1 cellular context compared by ENCODE assay signal in the genomic region with DNA sequence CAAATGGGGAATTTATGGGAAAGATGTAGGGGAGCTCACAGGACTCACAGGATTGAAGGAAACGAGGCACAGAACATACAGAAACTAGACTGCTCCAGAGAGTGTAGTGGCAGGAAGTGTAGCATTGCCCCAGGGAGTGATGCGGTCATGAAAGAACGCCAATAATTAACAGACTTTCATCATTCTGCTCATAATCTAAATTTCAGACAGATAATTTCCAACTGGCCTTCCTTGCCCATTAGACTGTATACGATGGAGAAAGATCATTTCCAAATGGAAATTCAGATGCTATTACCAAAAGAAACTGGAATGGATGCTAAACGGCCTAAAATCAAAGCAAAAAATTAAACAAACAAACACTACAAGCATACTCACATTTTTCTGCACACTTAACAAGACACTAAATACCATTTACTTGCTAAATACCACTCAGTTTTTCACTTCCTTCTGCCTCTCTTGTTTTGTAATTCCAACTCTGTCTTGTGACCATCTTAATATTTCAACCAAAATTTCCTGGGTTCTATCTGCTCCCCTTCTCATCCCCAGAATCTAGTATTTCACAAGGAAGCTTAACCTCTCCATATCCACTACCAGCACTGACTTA.
TF ChIP-seq lines count a peak whose summit lies in the region.

No MANE protein-coding gene starts in this region.

TF ChIP-seq in GM23338, 12 proteins besides CTCF, POLR2A, EP300 and RAD21 (continued from another document):
- TF ChIP-seq, protein P1, sequence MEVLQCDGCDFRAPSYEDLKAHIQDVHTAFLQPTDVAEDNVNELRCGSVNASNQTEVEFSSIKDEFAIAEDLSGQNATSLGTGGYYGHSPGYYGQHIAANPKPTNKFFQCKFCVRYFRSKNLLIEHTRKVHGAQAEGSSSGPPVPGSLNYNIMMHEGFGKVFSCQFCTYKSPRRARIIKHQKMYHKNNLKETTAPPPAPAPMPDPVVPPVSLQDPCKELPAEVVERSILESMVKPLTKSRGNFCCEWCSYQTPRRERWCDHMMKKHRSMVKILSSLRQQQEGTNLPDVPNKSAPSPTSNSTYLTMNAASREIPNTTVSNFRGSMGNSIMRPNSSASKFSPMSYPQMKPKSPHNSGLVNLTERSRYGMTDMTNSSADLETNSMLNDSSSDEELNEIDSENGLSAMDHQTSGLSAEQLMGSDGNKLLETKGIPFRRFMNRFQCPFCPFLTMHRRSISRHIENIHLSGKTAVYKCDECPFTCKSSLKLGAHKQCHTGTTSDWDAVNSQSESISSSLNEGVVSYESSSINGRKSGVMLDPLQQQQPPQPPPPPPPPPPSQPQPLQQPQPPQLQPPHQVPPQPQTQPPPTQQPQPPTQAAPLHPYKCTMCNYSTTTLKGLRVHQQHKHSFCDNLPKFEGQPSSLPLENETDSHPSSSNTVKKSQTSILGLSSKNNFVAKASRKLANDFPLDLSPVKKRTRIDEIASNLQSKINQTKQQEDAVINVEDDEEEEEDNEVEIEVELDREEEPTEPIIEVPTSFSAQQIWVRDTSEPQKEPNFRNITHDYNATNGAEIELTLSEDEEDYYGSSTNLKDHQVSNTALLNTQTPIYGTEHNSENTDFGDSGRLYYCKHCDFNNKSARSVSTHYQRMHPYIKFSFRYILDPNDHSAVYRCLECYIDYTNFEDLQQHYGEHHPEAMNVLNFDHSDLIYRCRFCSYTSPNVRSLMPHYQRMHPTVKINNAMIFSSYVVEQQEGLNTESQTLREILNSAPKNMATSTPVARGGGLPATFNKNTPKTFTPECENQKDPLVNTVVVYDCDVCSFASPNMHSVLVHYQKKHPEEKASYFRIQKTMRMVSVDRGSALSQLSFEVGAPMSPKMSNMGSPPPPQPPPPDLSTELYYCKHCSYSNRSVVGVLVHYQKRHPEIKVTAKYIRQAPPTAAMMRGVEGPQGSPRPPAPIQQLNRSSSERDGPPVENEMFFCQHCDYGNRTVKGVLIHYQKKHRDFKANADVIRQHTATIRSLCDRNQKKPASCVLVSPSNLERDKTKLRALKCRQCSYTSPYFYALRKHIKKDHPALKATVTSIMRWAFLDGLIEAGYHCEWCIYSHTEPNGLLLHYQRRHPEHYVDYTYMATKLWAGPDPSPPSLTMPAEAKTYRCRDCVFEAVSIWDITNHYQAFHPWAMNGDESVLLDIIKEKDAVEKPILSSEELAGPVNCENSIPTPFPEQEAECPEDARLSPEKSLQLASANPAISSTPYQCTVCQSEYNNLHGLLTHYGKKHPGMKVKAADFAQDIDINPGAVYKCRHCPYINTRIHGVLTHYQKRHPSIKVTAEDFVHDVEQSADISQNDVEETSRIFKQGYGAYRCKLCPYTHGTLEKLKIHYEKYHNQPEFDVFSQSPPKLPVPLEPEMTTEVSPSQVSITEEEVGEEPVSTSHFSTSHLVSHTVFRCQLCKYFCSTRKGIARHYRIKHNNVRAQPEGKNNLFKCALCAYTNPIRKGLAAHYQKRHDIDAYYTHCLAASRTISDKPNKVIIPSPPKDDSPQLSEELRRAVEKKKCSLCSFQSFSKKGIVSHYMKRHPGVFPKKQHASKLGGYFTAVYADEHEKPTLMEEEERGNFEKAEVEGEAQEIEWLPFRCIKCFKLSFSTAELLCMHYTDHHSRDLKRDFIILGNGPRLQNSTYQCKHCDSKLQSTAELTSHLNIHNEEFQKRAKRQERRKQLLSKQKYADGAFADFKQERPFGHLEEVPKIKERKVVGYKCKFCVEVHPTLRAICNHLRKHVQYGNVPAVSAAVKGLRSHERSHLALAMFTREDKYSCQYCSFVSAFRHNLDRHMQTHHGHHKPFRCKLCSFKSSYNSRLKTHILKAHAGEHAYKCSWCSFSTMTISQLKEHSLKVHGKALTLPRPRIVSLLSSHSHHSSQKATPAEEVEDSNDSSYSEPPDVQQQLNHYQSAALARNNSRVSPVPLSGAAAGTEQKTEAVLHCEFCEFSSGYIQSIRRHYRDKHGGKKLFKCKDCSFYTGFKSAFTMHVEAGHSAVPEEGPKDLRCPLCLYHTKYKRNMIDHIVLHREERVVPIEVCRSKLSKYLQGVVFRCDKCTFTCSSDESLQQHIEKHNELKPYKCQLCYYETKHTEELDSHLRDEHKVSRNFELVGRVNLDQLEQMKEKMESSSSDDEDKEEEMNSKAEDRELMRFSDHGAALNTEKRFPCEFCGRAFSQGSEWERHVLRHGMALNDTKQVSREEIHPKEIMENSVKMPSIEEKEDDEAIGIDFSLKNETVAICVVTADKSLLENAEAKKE (CRISPR knock-in tag; IDR thresholded peaks at IDR 0.05) = no peak
- TF ChIP-seq, protein P2, sequence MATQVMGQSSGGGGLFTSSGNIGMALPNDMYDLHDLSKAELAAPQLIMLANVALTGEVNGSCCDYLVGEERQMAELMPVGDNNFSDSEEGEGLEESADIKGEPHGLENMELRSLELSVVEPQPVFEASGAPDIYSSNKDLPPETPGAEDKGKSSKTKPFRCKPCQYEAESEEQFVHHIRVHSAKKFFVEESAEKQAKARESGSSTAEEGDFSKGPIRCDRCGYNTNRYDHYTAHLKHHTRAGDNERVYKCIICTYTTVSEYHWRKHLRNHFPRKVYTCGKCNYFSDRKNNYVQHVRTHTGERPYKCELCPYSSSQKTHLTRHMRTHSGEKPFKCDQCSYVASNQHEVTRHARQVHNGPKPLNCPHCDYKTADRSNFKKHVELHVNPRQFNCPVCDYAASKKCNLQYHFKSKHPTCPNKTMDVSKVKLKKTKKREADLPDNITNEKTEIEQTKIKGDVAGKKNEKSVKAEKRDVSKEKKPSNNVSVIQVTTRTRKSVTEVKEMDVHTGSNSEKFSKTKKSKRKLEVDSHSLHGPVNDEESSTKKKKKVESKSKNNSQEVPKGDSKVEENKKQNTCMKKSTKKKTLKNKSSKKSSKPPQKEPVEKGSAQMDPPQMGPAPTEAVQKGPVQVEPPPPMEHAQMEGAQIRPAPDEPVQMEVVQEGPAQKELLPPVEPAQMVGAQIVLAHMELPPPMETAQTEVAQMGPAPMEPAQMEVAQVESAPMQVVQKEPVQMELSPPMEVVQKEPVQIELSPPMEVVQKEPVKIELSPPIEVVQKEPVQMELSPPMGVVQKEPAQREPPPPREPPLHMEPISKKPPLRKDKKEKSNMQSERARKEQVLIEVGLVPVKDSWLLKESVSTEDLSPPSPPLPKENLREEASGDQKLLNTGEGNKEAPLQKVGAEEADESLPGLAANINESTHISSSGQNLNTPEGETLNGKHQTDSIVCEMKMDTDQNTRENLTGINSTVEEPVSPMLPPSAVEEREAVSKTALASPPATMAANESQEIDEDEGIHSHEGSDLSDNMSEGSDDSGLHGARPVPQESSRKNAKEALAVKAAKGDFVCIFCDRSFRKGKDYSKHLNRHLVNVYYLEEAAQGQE (IDR thresholded peaks at IDR 0.05; ENCODE audit: unreplicated experiment) = no peak
- no peak for TF ChIP-seq CREB1 (CRISPR knock-in tag; IDR thresholded peaks at IDR 0.05; ENCODE audit: low read depth)
- no peak for TF ChIP-seq STAT1 (IDR thresholded peaks at IDR 0.05; ENCODE audit: unreplicated experiment)
- TF ChIP-seq, protein P3, sequence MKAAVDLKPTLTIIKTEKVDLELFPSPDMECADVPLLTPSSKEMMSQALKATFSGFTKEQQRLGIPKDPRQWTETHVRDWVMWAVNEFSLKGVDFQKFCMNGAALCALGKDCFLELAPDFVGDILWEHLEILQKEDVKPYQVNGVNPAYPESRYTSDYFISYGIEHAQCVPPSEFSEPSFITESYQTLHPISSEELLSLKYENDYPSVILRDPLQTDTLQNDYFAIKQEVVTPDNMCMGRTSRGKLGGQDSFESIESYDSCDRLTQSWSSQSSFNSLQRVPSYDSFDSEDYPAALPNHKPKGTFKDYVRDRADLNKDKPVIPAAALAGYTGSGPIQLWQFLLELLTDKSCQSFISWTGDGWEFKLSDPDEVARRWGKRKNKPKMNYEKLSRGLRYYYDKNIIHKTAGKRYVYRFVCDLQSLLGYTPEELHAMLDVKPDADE (IDR thresholded peaks at IDR 0.05) = no peak
- no peak for TF ChIP-seq EZH2 (IDR thresholded peaks at IDR 0.05; ENCODE audit: low read depth, unreplicated experiment)
- TF ChIP-seq JUNB (IDR thresholded peaks at IDR 0.05; ENCODE audit: unreplicated experiment) = no peak
- TF ChIP-seq POLR2AphosphoS5 (IDR thresholded peaks at IDR 0.05; ENCODE audit: low read depth) = no peak
- no peak for TF ChIP-seq NANOG (IDR thresholded peaks at IDR 0.05; ENCODE audit: borderline replicate concordance)
- TF ChIP-seq ZNF331 (CRISPR knock-in tag; IDR thresholded peaks at IDR 0.05; ENCODE audit: low read depth) = no peak
- no peak for TF ChIP-seq EZH2phosphoT487 (IDR thresholded peaks at IDR 0.05; ENCODE audit: unreplicated experiment)
